Comparison of ENCODE assay signal across 9 cellular contexts in the genomic region with DNA sequence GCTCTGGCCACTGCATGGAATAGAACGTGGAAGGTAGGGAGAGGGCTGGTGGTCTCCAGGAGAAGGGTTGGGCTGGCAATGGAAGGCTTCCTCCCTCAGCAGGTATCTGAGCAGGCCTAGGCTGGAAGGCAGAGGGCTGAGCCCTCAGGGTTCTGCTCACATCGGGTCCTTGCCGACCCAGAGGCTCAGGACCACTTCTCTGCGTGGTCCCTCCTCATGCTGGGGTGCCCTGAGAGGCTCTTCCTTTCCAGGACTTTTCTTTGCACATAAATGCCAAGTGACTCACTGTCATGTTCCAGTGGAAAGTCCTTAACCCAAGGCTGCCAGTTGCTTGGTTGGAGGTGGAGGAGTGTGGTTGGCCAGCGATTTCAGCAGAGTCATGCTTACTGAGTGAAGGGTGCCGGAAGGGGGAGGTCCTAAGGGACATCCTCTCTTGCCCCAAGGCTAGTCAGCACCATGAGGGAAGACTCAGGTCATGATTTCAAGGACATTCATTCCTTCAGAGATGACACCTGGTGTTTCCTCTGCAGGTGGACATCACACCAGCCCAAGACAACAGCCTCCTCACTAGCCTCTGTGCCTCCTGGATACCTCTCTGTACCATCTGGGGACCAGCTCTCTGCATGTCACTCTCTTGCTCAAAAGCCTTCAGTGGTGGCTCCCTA. TPM values are rescaled to one million over a fixed set of nuclear protein-coding genes. Genes with fewer than 3 reads are reported as not detected.
DNase-seq lines count a peak whose midpoint lies in the region; ATAC-seq lines count a peak whose summit lies in the region.
"Had no signal": no experiment of that assay in that cellular context is flagged by ENCODE, and none has a peak within 500 bp of the region (broad histone marks: within the 10 kb centered on the region; RNA-seq: fewer than 3 reads in every experiment).

No MANE protein-coding gene starts in this region.

- peak overlapping the region; percentile 22; the same call in 1 of the 2 replicates for H3K27ac ChIP-seq in HUES6 (ENCODE audit: low read depth, low read length)
- H3K27ac ChIP-seq: SK-N-MC had no signal

- no peaks in the 10 kb centered on the region for H3K27me3 Mint-ChIP-seq in activated T-helper 17 cell treated with anti-CD3 and anti-CD28 coated beads, Interleukin-2, amount 50 U/mL, for 72 hours

- peak overlapping the region; percentile 67 for H3K4me3 Mint-ChIP-seq in activated T-helper 17 cell treated with anti-CD3 and anti-CD28 coated beads, Interleukin-2, amount 50 U/mL, for 72 hours

- H3K4me3 ChIP-seq in HUES6 (ENCODE audit: low read depth, low read length) = no peak overlapping the region
- H3K4me3 ChIP-seq: SK-N-MC had no signal

- ATAC-seq in activated T-helper 17 cell treated with anti-CD3 and anti-CD28 coated beads, Interleukin-2, amount 50 U/mL, for 72 hours (replicated peaks) = peak; percentile 96
- ATAC-seq in GM19397 (IDR thresholded peaks at IDR 0.05; ENCODE audit: unreplicated experiment) = no peak
- ATAC-seq in GM18907 (IDR thresholded peaks at IDR 0.05; ENCODE audit: unreplicated experiment) = no peak

- H3K36me3 ChIP-seq in HUES6 (ENCODE audit: control insufficient read depth, insufficient read depth, low read length) = peaks cover 39% of the 10 kb centered on the region

- DNase-seq in GM04504 (ENCODE audit: low read depth) (peak; percentile 88), kidney glomerular epithelial cell (lab: John Stamatoyannopoulos, UW) (peak; percentile 74), NCI-H2227 treated with DMSO at 0.1 percent for 48 hours (lab: John Stamatoyannopoulos, UW) (no peak), activated gamma-delta T cell treated with Interleukin-2 at 50 U/mL for 16 hours (no peak)

- peaks cover 87% of the 10 kb centered on the region for H3K36me3 Mint-ChIP-seq in activated T-helper 17 cell treated with anti-CD3 and anti-CD28 coated beads, Interleukin-2, amount 50 U/mL, for 72 hours (ENCODE audit: low read depth)

- no peaks in the 10 kb centered on the region for H3K27me3 ChIP-seq in HUES6 (ENCODE audit: control insufficient read depth, insufficient read depth, low read length)

- peaks cover 59% of the 10 kb centered on the region for H3K4me1 ChIP-seq in HUES6 (ENCODE audit: control insufficient read depth, insufficient read depth, low read length)

- peaks cover 42% of the 10 kb centered on the region for H3K4me1 Mint-ChIP-seq in activated T-helper 17 cell treated with anti-CD3 and anti-CD28 coated beads, Interleukin-2, amount 50 U/mL, for 72 hours

- H3K9me3 ChIP-seq in HUES6 (ENCODE audit: control insufficient read depth, insufficient read depth, low read depth, low read length) = no peaks in the 10 kb centered on the region

- H3K9me3 Mint-ChIP-seq in activated T-helper 17 cell treated with anti-CD3 and anti-CD28 coated beads, Interleukin-2, amount 50 U/mL, for 72 hours = no peaks in the 10 kb centered on the region

- H3K27ac Mint-ChIP-seq in activated T-helper 17 cell treated with anti-CD3 and anti-CD28 coated beads, Interleukin-2, amount 50 U/mL, for 72 hours = peak overlapping the region; percentile 85

- no peak overlapping the region for H3K9ac ChIP-seq in HUES6 (ENCODE audit: low read length)

RNA-seq across cellular contexts. Expression of gene SLC6A6, which starts 8.2 kb away (rescaled TPM):
- 100 to 1,000 TPM in 1 of 2 donors, 10 to 100 TPM in 1; 80.1 to 219 TPM for total RNA-seq in activated T-helper 17 cell treated with anti-CD3 and anti-CD28 coated beads, Interleukin-2, amount 50 U/mL, for 72 hours

Comparison
In these comparisons a context has a peak if more than half of its experiments do, and no peak if none do; other contexts are left out.
1. DNase-seq: peak in GM04504 (single experiment) and kidney glomerular epithelial cell (single experiment); none in NCI-H2227 treated with DMSO at 0.1 percent for 48 hours (single experiment) and activated gamma-delta T cell treated with Interleukin-2 at 50 U/mL for 16 hours (single experiment).